In genomic region chr18:75344615-75345014, GRCh38 we compare ENCODE assay signal across 21 cellular contexts.
"Had no signal": no experiment of that assay in that cellular context is flagged by ENCODE, and none has a peak within 500 bp of the region (broad histone marks: within the 10 kb centered on the region; RNA-seq: fewer than 3 reads in every experiment).

No MANE protein-coding gene starts in this region.

- ATAC-seq: Panc1, PC-3 had no signal

- H3K4me2 ChIP-seq: SK-N-SH had no signal

- H3K9ac ChIP-seq: SK-N-SH had no signal

- H3K9me3 ChIP-seq: SK-N-SH had no signal

- DNase-seq: KBM-7, NCI-H1092, NCI-H1105 treated with DMSO at 0.1 percent for 48 hours, NCI-H1417 treated with DMSO at 0.1 percent for 48 hours, NCI-H146, NCI-H1694 treated with DMSO at 0.1 percent for 48 hours, NCI-H2029, NCI-H2081 treated with DMSO at 0.1 percent for 48 hours, NCI-H2171, NCI-H226, NCI-H446, NCI-H510A, NCI-H524 treated with DMSO at 0.1 percent for 48 hours, NCI-H69, NCI-H774, PC-3, SHP77, SK-N-SH, SW 1271 had no signal

- H3K27ac ChIP-seq: RWPE1 had no signal
